ENCODE assay signal across 8 cellular contexts in genomic region chr4:55854132-55854531, GRCh38. TPM values are rescaled to one million over a fixed set of nuclear protein-coding genes. Genes with fewer than 3 reads are reported as not detected.
DNase-seq lines count a peak whose midpoint lies in the region; ATAC-seq and TF ChIP-seq lines count a peak whose summit lies in the region.

No MANE protein-coding gene starts in this region.

- H3K36me3 Mint-ChIP-seq in activated naive CD4-positive, alpha-beta T cell treated with anti-CD3 and anti-CD28 coated beads for 36 hours (ENCODE audit: low read depth), result peaks cover 7% of the 10 kb centered on the region
- H3K36me3 Mint-ChIP-seq in activated naive CD4-positive, alpha-beta T cell treated with anti-CD3 and anti-CD28 coated beads, Interleukin-2, amount 50 U/mL, for 72 hours, result peaks cover 6 to 9% of the 10 kb centered on the region in 2 donors

- H3K9me3 ChIP-seq in ascending aorta (no peaks in the 10 kb centered on the region), upper lobe of right lung (no peaks in the 10 kb centered on the region)

- TF ChIP-seq CTCF in ascending aorta (IDR thresholded peaks at IDR 0.05) (no peak), upper lobe of right lung (IDR thresholded peaks at IDR 0.05) (no peak)

- no peaks in the 10 kb centered on the region for H3K9me3 Mint-ChIP-seq in activated naive CD4-positive, alpha-beta T cell treated with anti-CD3 and anti-CD28 coated beads for 36 hours
- peaks cover 0 to 4% of the 10 kb centered on the region in 2 donors for H3K9me3 Mint-ChIP-seq in activated naive CD4-positive, alpha-beta T cell treated with anti-CD3 and anti-CD28 coated beads, Interleukin-2, amount 50 U/mL, for 72 hours

- peak overlapping the region; percentile 90 to 93 for H3K4me3 ChIP-seq in ascending aorta
- H3K4me3 ChIP-seq in upper lobe of right lung, result peak overlapping the region; percentile 92

- no peak for DNase-seq in activated naive CD4-positive, alpha-beta T cell treated with anti-CD3 and anti-CD28 coated beads for 36 hours
- DNase-seq in activated naive CD4-positive, alpha-beta T cell treated with anti-CD3 and anti-CD28 coated beads, Interleukin-2, amount 50 U/mL, for 72 hours (ENCODE audit: low spot score in 2 of 2), result no peak
- DNase-seq in ascending aorta (ENCODE audit: low spot score in 2 of 2) (no peak), kidney glomerular epithelial cell (lab: John Stamatoyannopoulos, UW) (peak; percentile 2), upper lobe of right lung (no peak), NCI-H1694 treated with DMSO at 0.1 percent for 48 hours (lab: John Stamatoyannopoulos, UW) (no peak)

- H3K4me1 Mint-ChIP-seq in activated naive CD4-positive, alpha-beta T cell treated with anti-CD3 and anti-CD28 coated beads for 36 hours (ENCODE audit: low read depth), result peaks cover 28% of the 10 kb centered on the region

- H3K27me3 Mint-ChIP-seq in activated naive CD4-positive, alpha-beta T cell treated with anti-CD3 and anti-CD28 coated beads for 36 hours (ENCODE audit: low read depth), result no peaks in the 10 kb centered on the region

- H3K27me3 ChIP-seq in ascending aorta (no peaks in the 10 kb centered on the region), upper lobe of right lung (no peaks in the 10 kb centered on the region)

- H3K27ac ChIP-seq in ascending aorta, result peak overlapping the region; percentile 87 to 96
- peak overlapping the region; percentile 90 for H3K27ac ChIP-seq in upper lobe of right lung

- no peak overlapping the region for H3K4me3 Mint-ChIP-seq in activated naive CD4-positive, alpha-beta T cell treated with anti-CD3 and anti-CD28 coated beads for 36 hours

- H3K4me1 ChIP-seq in ascending aorta (peaks cover 0 to 7% of the 10 kb centered on the region in 2 donors), upper lobe of right lung (peaks cover 10% of the 10 kb centered on the region)

- H3K36me3 ChIP-seq in ascending aorta (no peaks in the 10 kb centered on the region), upper lobe of right lung (peaks cover 8% of the 10 kb centered on the region)

- H3K27ac Mint-ChIP-seq in activated naive CD4-positive, alpha-beta T cell treated with anti-CD3 and anti-CD28 coated beads for 36 hours, result peak overlapping the region; percentile 86
- H3K27ac Mint-ChIP-seq in activated naive CD4-positive, alpha-beta T cell treated with anti-CD3 and anti-CD28 coated beads, Interleukin-2, amount 50 U/mL, for 72 hours, result peak overlapping the region in 1 of 2 donors; percentile 93

- CTCF ChIA-PET in activated naive CD4-positive, alpha-beta T cell treated with anti-CD3 and anti-CD28 coated beads for 36 hours (lab: Charles Lee), result interaction anchor here (0.6 to 2.4 kb wide), 4 partner anchors 11 to 538 kb away, joined by 3 to 15 read pairs (median 5); no protein-coding TSS in a partner anchor

- intact Hi-C loops in activated naive CD4-positive, alpha-beta T cell treated with anti-CD3 and anti-CD28 coated beads for 36 hours (cut with micrococcal nuclease), result loop anchor here (5.0 to 10.0 kb wide), 4 partner anchors 138 to 1121 kb away; partner anchors contain the start of genes NOA1, POLR2B and REST
- intact Hi-C loops in ascending aorta (cut with DNase I), result loop anchor here (5.0 kb wide), 2 partner anchors 507 to 678 kb away; partner anchors contain the start of gene SRD5A3
- intact Hi-C loops in upper lobe of right lung (cut with DNase I), result no loop called here

- ATAC-seq in activated naive CD4-positive, alpha-beta T cell treated with anti-CD3 and anti-CD28 coated beads, Interleukin-2, amount 50 U/mL, for 72 hours, result no peak
- no peak for ATAC-seq in upper lobe of right lung
- no peak for ATAC-seq in GM18909 (IDR thresholded peaks at IDR 0.05; ENCODE audit: poor library complexity, unreplicated experiment)
- ATAC-seq in GM21619 (IDR thresholded peaks at IDR 0.05; ENCODE audit: unreplicated experiment), result no peak

RNA-seq across cellular contexts. Expression of gene EXOC1, which starts 0.7 kb away (rescaled TPM):
- total RNA-seq in activated naive CD4-positive, alpha-beta T cell treated with anti-CD3 and anti-CD28 coated beads for 36 hours, result 10 to 100 TPM; 18.7 to 21.9 TPM
- total RNA-seq in activated naive CD4-positive, alpha-beta T cell treated with anti-CD3 and anti-CD28 coated beads, Interleukin-2, amount 50 U/mL, for 72 hours, result 10 to 100 TPM; 29.3 to 31.8 TPM
- 13.6 TPM for total RNA-seq in ascending aorta
- 32.9 TPM for total RNA-seq in upper lobe of right lung

RNA-seq across cellular contexts. Expression of gene EXOC1L, which starts 34.5 kb away (rescaled TPM):
- total RNA-seq in activated naive CD4-positive, alpha-beta T cell treated with anti-CD3 and anti-CD28 coated beads for 36 hours, result not detected
- total RNA-seq in activated naive CD4-positive, alpha-beta T cell treated with anti-CD3 and anti-CD28 coated beads, Interleukin-2, amount 50 U/mL, for 72 hours, result not detected
- total RNA-seq in ascending aorta (not detected), upper lobe of right lung (not detected)
